21 cellular contexts compared by ENCODE assay signal in genomic region chr1:148355976-148356375, GRCh38.
DNase-seq lines count a peak whose midpoint lies in the region; ATAC-seq and TF ChIP-seq lines count a peak whose summit lies in the region.
"Had no signal": no experiment of that assay in that cellular context is flagged by ENCODE, and none has a peak within 500 bp of the region (broad histone marks: within the 10 kb centered on the region; RNA-seq: fewer than 3 reads in every experiment).

No MANE protein-coding gene starts in this region.

- no peaks in the 10 kb centered on the region for H3K9me3 ChIP-seq in PC-3 (ENCODE audit: low read length)
- H3K9me3 ChIP-seq: Caco-2, SJSA1 had no signal

- CTCF ChIA-PET in PC-3 (lab: Charles Lee): no interaction called here

- ATAC-seq in PC-3 (peak; percentile 51), esophagus mucosa (peak; percentile 41), GM21515 (IDR thresholded peaks at IDR 0.05; ENCODE audit: unreplicated experiment) (no peak), GM21528 (IDR thresholded peaks at IDR 0.05; ENCODE audit: low FRiP score, unreplicated experiment) (no peak), HG03378 (IDR thresholded peaks at IDR 0.05; ENCODE audit: unreplicated experiment) (no peak)
- ATAC-seq: HepG2, Right ventricle myocardium inferior had no signal

- H3K79me2 ChIP-seq in PC-3 (ENCODE audit: low read length): no peaks in the 10 kb centered on the region

- no peak overlapping the region for H3K4me2 ChIP-seq in PC-3 (ENCODE audit: low read length)

- H3K36me3 Mint-ChIP-seq in type B pancreatic cell: peaks cover 8% of the 10 kb centered on the region
- H3K36me3 Mint-ChIP-seq: CD4-positive, alpha-beta memory T cell had no signal

- H3K4me3 ChIP-seq in PC-3 (ENCODE audit: low read length): no peak overlapping the region
- H3K4me3 ChIP-seq: SJSA1 had no signal

- DNase-seq in HCEC 1CT: peak; percentile 15
- no peak for DNase-seq in PC-3
- no peak for DNase-seq in type B pancreatic cell (ENCODE audit: extremely low spot score, unreplicated experiment)
- DNase-seq: Caco-2; CD4-positive, alpha-beta memory T cell; DMS 273 treated with DMSO at 0.1 percent for 48 hours; DND-41; KBM-7; NCI-H1105; NCI-H146; NCI-H2081; NCI-H2171 treated with DMSO at 0.1 percent for 48 hours; NCI-H526 had no signal

- H2AFZ ChIP-seq in PC-3 (ENCODE audit: low read length): no peak overlapping the region

- TF ChIP-seq CTCF in PC-3 (conservative IDR thresholded peaks at IDR 0.05; ENCODE audit: low read depth, low read length): no peak
- TF ChIP-seq CTCF in type B pancreatic cell (conservative IDR thresholded peaks at IDR 0.05): no peak

- no peak overlapping the region for H3K27ac ChIP-seq in PC-3 (ENCODE audit: low read length)
- H3K27ac ChIP-seq: HL-60, SJSA1 had no signal

- no peaks in the 10 kb centered on the region for H3K36me3 ChIP-seq in PC-3 (ENCODE audit: low read depth, low read length)
- H3K36me3 ChIP-seq: SJSA1 had no signal

- intact Hi-C loops in PC-3 (cut with micrococcal nuclease): no loop called here

- peak overlapping the region; percentile 9 for H3K27ac Mint-ChIP-seq in type B pancreatic cell
- H3K27ac Mint-ChIP-seq: CD4-positive, alpha-beta memory T cell had no signal

- H3K27me3 Mint-ChIP-seq in type B pancreatic cell: peaks cover 81% of the 10 kb centered on the region

- no peaks in the 10 kb centered on the region for H3K9me3 Mint-ChIP-seq in type B pancreatic cell
- H3K9me3 Mint-ChIP-seq: CD4-positive, alpha-beta memory T cell had no signal

- no peaks in the 10 kb centered on the region for H3K27me3 ChIP-seq in PC-3 (ENCODE audit: low read length)
- H3K27me3 ChIP-seq: SJSA1 had no signal

- H4K20me1 ChIP-seq in PC-3 (ENCODE audit: low read length): no peaks in the 10 kb centered on the region

- POLR2A ChIA-PET in PC-3 (lab: Charles Lee; ENCODE audit: unreplicated experiment): no interaction called here

- no peak overlapping the region for H3K9ac ChIP-seq in PC-3 (ENCODE audit: low read length)

- no peaks in the 10 kb centered on the region for H3F3A ChIP-seq in PC-3 (ENCODE audit: low read length, unreplicated experiment)

- H3K9me2 ChIP-seq in PC-3 (replicated peaks; ENCODE audit: low read length): no peaks in the 10 kb centered on the region

- H3K4me1 ChIP-seq in PC-3 (ENCODE audit: insufficient read depth, low read length): peaks cover 4% of the 10 kb centered on the region
- H3K4me1 ChIP-seq: Caco-2, SJSA1 had no signal

- BruUV-seq in PC-3 (replicated peaks; lab: Mats Ljungman, UMichigan): no TSS peak

- H3K4me3 Mint-ChIP-seq in type B pancreatic cell: no peak overlapping the region
- H3K4me3 Mint-ChIP-seq: CD4-positive, alpha-beta memory T cell had no signal

- no peaks in the 10 kb centered on the region for H3K4me1 Mint-ChIP-seq in type B pancreatic cell (ENCODE audit: unreplicated experiment)

Comparison
In these comparisons a context has a peak if more than half of its experiments do, and no peak if none do; other contexts are left out.
1. ATAC-seq: peak in PC-3 (single experiment) and esophagus mucosa (single experiment); none in GM21515 (single experiment), GM21528 (single experiment) and HG03378 (single experiment).